ENCODE assay signal across 12 cellular contexts in genomic region chr17:37741334-37742113, GRCh38. TPM values are rescaled to one million over a fixed set of nuclear protein-coding genes. Genes with fewer than 3 reads are reported as not detected.
DNase-seq lines count a peak whose midpoint lies in the region; ATAC-seq, FAIRE-seq and TF ChIP-seq lines count a peak whose summit lies in the region.
"Had no signal": no experiment of that assay in that cellular context is flagged by ENCODE, and none has a peak within 500 bp of the region (broad histone marks: within the 10 kb centered on the region; RNA-seq: fewer than 3 reads in every experiment).

No MANE protein-coding gene starts in this region.

- CTCF ChIA-PET in Caco-2 (lab: Charles Lee): interaction anchor here (2.1 kb wide), 1 partner anchor 75 kb away, joined by 7 read pairs; no protein-coding TSS in a partner anchor
- CTCF ChIA-PET in endothelial cell of umbilical vein (lab: Charles Lee): no interaction called here

- no peaks in the 10 kb centered on the region for H3K9me1 ChIP-seq in endothelial cell of umbilical vein (replicated peaks; ENCODE audit: control insufficient read depth, extremely low read depth, insufficient read depth, low read length)

- H4K20me1 ChIP-seq in endothelial cell of umbilical vein (replicated peaks; ENCODE audit: control insufficient read depth, extremely low read depth, insufficient read depth, low read length): no peaks in the 10 kb centered on the region
- H4K20me1 ChIP-seq in neural cell (ENCODE audit: insufficient read depth): no peaks in the 10 kb centered on the region

- H3F3A ChIP-seq in neural cell (ENCODE audit: insufficient read depth, low read length, poor library complexity, severe bottlenecking): no peaks in the 10 kb centered on the region

- H3K9me3 ChIP-seq in Caco-2 (no peaks in the 10 kb centered on the region), endothelial cell of umbilical vein (replicated peaks; ENCODE audit: control insufficient read depth, insufficient read depth, low read length) (no peaks in the 10 kb centered on the region), neural cell (ENCODE audit: low read length) (no peaks in the 10 kb centered on the region)

- H3K9ac ChIP-seq in endothelial cell of umbilical vein (replicated peaks; ENCODE audit: extremely low read depth, insufficient read depth, low read length) (no peak overlapping the region), neural cell (ENCODE audit: low read length) (no peak overlapping the region)

- BruUV-seq in Caco-2 (replicated peaks; lab: Mats Ljungman, UMichigan): no TSS peak
- no TSS peak for BruUV-seq in endothelial cell of umbilical vein (replicated peaks; lab: Mats Ljungman, UMichigan)

- no peaks in the 10 kb centered on the region for H3K27me3 ChIP-seq in Caco-2 (replicated peaks; ENCODE audit: control insufficient read depth, insufficient read depth, low read length)
- H3K27me3 ChIP-seq in endothelial cell of umbilical vein (ENCODE audit: control insufficient read depth in 2 of 2, insufficient read depth in 2 of 2, low read length in 2 of 2): peaks cover 68 to 83% of the 10 kb centered on the region in 2 experiments
- H3K27me3 ChIP-seq in neural cell (ENCODE audit: insufficient read depth, low read depth, low read length): peaks cover 87% of the 10 kb centered on the region

- H3K4me1 ChIP-seq in Caco-2: peaks cover 30% of the 10 kb centered on the region
- H3K4me1 ChIP-seq in endothelial cell of umbilical vein (ENCODE audit: control insufficient read depth, extremely low read depth, insufficient read depth, low read length): peaks cover 5% of the 10 kb centered on the region

- no peak for FAIRE-seq in endothelial cell of umbilical vein (lab: Jason Lieb, UNC)

- H3K79me2 ChIP-seq in endothelial cell of umbilical vein (ENCODE audit: control insufficient read depth, insufficient read depth, low read length) (no peaks in the 10 kb centered on the region), neural cell (replicated peaks; ENCODE audit: insufficient read depth, low read length) (no peaks in the 10 kb centered on the region)

- peaks cover 4% of the 10 kb centered on the region for H3K36me3 ChIP-seq in Caco-2 (ENCODE audit: control insufficient read depth, insufficient read depth, low read length)
- no peaks in the 10 kb centered on the region for H3K36me3 ChIP-seq in endothelial cell of umbilical vein (ENCODE audit: control insufficient read depth in 2 of 2, extremely low read depth in 1 of 2, insufficient read depth in 2 of 2, low read length in 2 of 2)
- no peaks in the 10 kb centered on the region for H3K36me3 ChIP-seq in neural cell (ENCODE audit: insufficient read depth, low read length)
- H3K36me3 ChIP-seq: WERI-Rb-1 had no signal

- TF ChIP-seq RAD21 in neural cell (conservative IDR thresholded peaks at IDR 0.05): no peak

- POLR2A ChIA-PET in Caco-2 (lab: Charles Lee) (interaction anchor here (0.5 to 1.3 kb wide), 2 partner anchors 32 to 132 kb away, joined by 3 to 9 read pairs; partner anchors contain the start of gene SYNRG), endothelial cell of umbilical vein (lab: Charles Lee) (no interaction called here)

- H3K4me3 Mint-ChIP-seq in Caco-2 (ENCODE audit: unreplicated experiment): peak overlapping the region; percentile 100

- H3K4me1 Mint-ChIP-seq in Caco-2 (ENCODE audit: low read depth, unreplicated experiment): peaks cover 32% of the 10 kb centered on the region

- no peaks in the 10 kb centered on the region for H3K9me3 Mint-ChIP-seq in Caco-2 (ENCODE audit: unreplicated experiment)

- no peaks in the 10 kb centered on the region for H3K9me2 ChIP-seq in neural cell (ENCODE audit: insufficient read depth, low read length)

- peak overlapping the region; percentile 64 for H3K4me3 ChIP-seq in Caco-2 (ENCODE audit: low read depth, low read length)
- no peak overlapping the region for H3K4me3 ChIP-seq in endothelial cell of umbilical vein (replicated peaks in 1 of 3; ENCODE audit: insufficient read depth in 1 of 3, low read depth in 1 of 3, low read length in 3 of 3)
- peak overlapping the region; percentile 33 for H3K4me3 ChIP-seq in neural cell (ENCODE audit: low read length)

- intact Hi-C loops in Caco-2 (cut with micrococcal nuclease; ENCODE audit: unreplicated experiment): loop anchor here (1.0 kb wide), 1 partner anchor 31 kb away; no protein-coding TSS in a partner anchor
- intact Hi-C loops in endothelial cell of umbilical vein (cut with micrococcal nuclease): no loop called here
- intact Hi-C loops in posterior vena cava (cut with DNase I): no loop called here

- DNase-seq in Caco-2 (no peak), HuH-7.5 (ENCODE audit: low spot score) (peak; percentile 47), endothelial cell of umbilical vein (ENCODE audit: low read depth, low spot score) (peak; percentile 28), posterior vena cava (ENCODE audit: low spot score) (no peak)
- DNase-seq: central memory CD4-positive, alpha-beta T cell; NCI-H1417 treated with DMSO at 0.1 percent for 48 hours; WERI-Rb-1 had no signal

- H3K4me2 ChIP-seq in endothelial cell of umbilical vein (ENCODE audit: insufficient read depth, low read length): no peak overlapping the region
- no peak overlapping the region for H3K4me2 ChIP-seq in neural cell (ENCODE audit: low read length)

- H2AFZ ChIP-seq in endothelial cell of umbilical vein (ENCODE audit: low read depth, low read length) (peak overlapping the region; percentile 53), neural cell (ENCODE audit: low read depth, low read length) (no peak overlapping the region)

- TF ChIP-seq POLR2A in endothelial cell of umbilical vein (IDR thresholded peaks at IDR 0.05; ENCODE audit: low read depth, low read length): no peak

- no peak for ATAC-seq in HG02798 (IDR thresholded peaks at IDR 0.05; ENCODE audit: poor library complexity, unreplicated experiment)
- ATAC-seq in HG03457 (IDR thresholded peaks at IDR 0.05; ENCODE audit: unreplicated experiment): no peak
- no peak for ATAC-seq in HG02884 (IDR thresholded peaks at IDR 0.05; ENCODE audit: unreplicated experiment)

- TF ChIP-seq CTCF in Caco-2 (IDR thresholded peaks at IDR 0.05; ENCODE audit: insufficient read depth in 1 of 2, low read depth in 1 of 2, low read length in 1 of 2, severe bottlenecking in 1 of 2, unreplicated experiment in 1 of 2): no peak
- TF ChIP-seq CTCF in endothelial cell of umbilical vein (IDR thresholded peaks at IDR 0.05; ENCODE audit: extremely low read depth in 1 of 2, insufficient read depth in 1 of 2, low read depth in 1 of 2, low read length in 2 of 2): no peak
- TF ChIP-seq CTCF in neural cell (IDR thresholded peaks at IDR 0.05; ENCODE audit: poor library complexity, severe bottlenecking): no peak

- TF ChIP-seq EP300 in neural cell (conservative IDR thresholded peaks at IDR 0.05; ENCODE audit: poor library complexity, severe bottlenecking): no peak

- dilution Hi-C loops in endothelial cell of umbilical vein (cut with MboI; ENCODE audit: extremely low pct_ligation_motif_present, low sequenced_read_pairs): no loop called here

- H3K27me3 Mint-ChIP-seq in Caco-2 (ENCODE audit: insufficient read depth, unreplicated experiment): no peaks in the 10 kb centered on the region

- H3K36me3 Mint-ChIP-seq in Caco-2 (ENCODE audit: insufficient read depth, unreplicated experiment): peaks cover 58% of the 10 kb centered on the region

- H3K27ac ChIP-seq in endothelial cell of umbilical vein (ENCODE audit: insufficient read depth, low read depth, low read length) (no peak overlapping the region), neural cell (ENCODE audit: low read length) (no peak overlapping the region)
- H3K27ac ChIP-seq: WERI-Rb-1 had no signal

- H3K27ac Mint-ChIP-seq in Caco-2 (ENCODE audit: unreplicated experiment): peak overlapping the region; percentile 100

TF ChIP-seq in endothelial cell of umbilical vein, 7 proteins besides CTCF, POLR2A, EP300 and RAD21 (continues in another document):
- TF ChIP-seq MAX (IDR thresholded peaks at IDR 0.05; ENCODE audit: insufficient read depth, insufficient read length) (no peak), JUN (IDR thresholded peaks at IDR 0.05; ENCODE audit: borderline replicate concordance, insufficient read depth, insufficient read length, low read depth) (no peak), EZH2 (IDR thresholded peaks at IDR 0.05; ENCODE audit: borderline replicate concordance, low read depth, low read length, severe bottlenecking) (no peak), FOS (IDR thresholded peaks at IDR 0.05; ENCODE audit: borderline replicate concordance, insufficient read depth, low read length) (no peak), MYC (IDR thresholded peaks at IDR 0.05; ENCODE audit: low read depth, low read length) (no peak), POLR2AphosphoS5 (IDR thresholded peaks at IDR 0.05; ENCODE audit: insufficient read depth, low read depth, low read length) (no peak)

TF ChIP-seq in neural cell, 6 proteins besides CTCF, POLR2A, EP300 and RAD21:
- TF ChIP-seq POLR2AphosphoS5 (IDR thresholded peaks at IDR 0.05): peak; percentile 60
- no peak for TF ChIP-seq TAF1 (IDR thresholded peaks at IDR 0.05; ENCODE audit: low read depth)

RNA-seq across cellular contexts. Expression of gene HNF1B, which starts 3.3 kb away (rescaled TPM):
- total RNA-seq in Caco-2 (2022) (36.9 TPM in 2 replicates), endothelial cell of umbilical vein (not detected in 2 replicates), posterior vena cava (not detected)
- polyA plus RNA-seq in endothelial cell of umbilical vein (not detected in 2 replicates), neural cell (not detected in 2 replicates)
- polyA plus RNA-seq in endothelial cell of umbilical vein (2011; cell fraction: cytosol; rRNA removed): not detected in 2 replicates
- not detected in 2 replicates for polyA plus RNA-seq in endothelial cell of umbilical vein (2011; cell fraction: nucleus; rRNA removed)
- not detected in 2 replicates for polyA plus RNA-seq in endothelial cell of umbilical vein (2012)
- polyA minus RNA-seq in endothelial cell of umbilical vein (not detected in 2 replicates), neural cell (not detected in 2 replicates)
- polyA minus RNA-seq in endothelial cell of umbilical vein (2011; cell fraction: cytosol; rRNA and poly(A)+ RNA removed): not detected
- not detected in 2 replicates for polyA minus RNA-seq in endothelial cell of umbilical vein (2011; cell fraction: nucleus; rRNA and poly(A)+ RNA removed)
- total RNA-seq: myocyte had no signal

Comparison
In these comparisons a context has a peak if more than half of its experiments do, and no peak if none do; other contexts are left out.
1. DNase-seq: peak in HuH-7.5 (single experiment) and endothelial cell of umbilical vein (single experiment); none in Caco-2 (0 of 2) and posterior vena cava (single experiment).
2. H3K4me3 ChIP-seq: peak in Caco-2 (single experiment) and neural cell (single experiment); none in endothelial cell of umbilical vein (0 of 3).
3. RNA of gene HNF1B, which starts 3.3 kb away (total RNA-seq): 36.9 TPM in Caco-2; not detected in endothelial cell of umbilical vein and not detected in posterior vena cava; every median in the first group is over 10 times any median in the second.